Comparison of ENCODE assay signal across 1 cellular context in genomic region chr12:53067993-53068770, GRCh38.
TF ChIP-seq lines count a peak whose summit lies in the region.

No MANE protein-coding gene starts in this region.

TF ChIP-seq in IMR-90, 13 proteins besides CTCF, POLR2A, EP300 and RAD21 (continued from another document):
- TF ChIP-seq BHLHE40 (IDR thresholded peaks at IDR 0.05; ENCODE audit: low read depth, low read length) (no peak), RCOR1 (IDR thresholded peaks at IDR 0.05; ENCODE audit: insufficient replicate concordance, low read length) (no peak), USF2 (IDR thresholded peaks at IDR 0.05; ENCODE audit: low read depth, low read length) (0 out of 2 replicates have a peak, but pooled peaks have one; percentile 21)
